Comparison of ENCODE assay signal across 9 cellular contexts in genomic region chr6:16278048-16278724, GRCh38. TPM values are rescaled to one million over a fixed set of nuclear protein-coding genes. Genes with fewer than 3 reads are reported as not detected.
A peak's percentile ranks its signal among the peaks of the same experiment; 100 is the strongest.
DNase-seq lines count a peak whose midpoint lies in the region; ATAC-seq and TF ChIP-seq lines count a peak whose summit lies in the region.
"Had no signal": no experiment of that assay in that cellular context is flagged by ENCODE, and none has a peak within 500 bp of the region (broad histone marks: within the 10 kb centered on the region; RNA-seq: fewer than 3 reads in every experiment).

No MANE protein-coding gene starts in this region.

- H3K4me1 Mint-ChIP-seq in activated CD8-positive, alpha-beta T cell treated with anti-CD3 and anti-CD28 coated beads, Interleukin-2, amount 10 ng/mL, durations not matched to agents 7 days and 5 days (ENCODE audit: low read depth): peaks cover 8% of the 10 kb centered on the region
- peaks cover 8% of the 10 kb centered on the region for H3K4me1 Mint-ChIP-seq in activated CD8-positive, alpha-beta T cell treated with anti-CD3 and anti-CD28 coated beads for 36 hours (ENCODE audit: low read depth)
- peaks cover 21% of the 10 kb centered on the region for H3K4me1 Mint-ChIP-seq in type B pancreatic cell (ENCODE audit: unreplicated experiment)

- intact Hi-C loops in activated CD8-positive, alpha-beta T cell treated with anti-CD3 and anti-CD28 coated beads for 36 hours (cut with micrococcal nuclease): no loop called here

- in situ Hi-C loops in astrocyte of the spinal cord (cut with HindIII; ENCODE audit: low sequenced_read_pairs): no loop called here

- peak; percentile 19 for ATAC-seq in activated CD8-positive, alpha-beta T cell treated with anti-CD3 and anti-CD28 coated beads, Interleukin-2, amount 10 ng/mL, durations not matched to agents 7 days and 5 days
- ATAC-seq in activated CD8-positive, alpha-beta T cell treated with anti-CD3 and anti-CD28 coated beads for 36 hours: no peak

- no peaks in the 10 kb centered on the region for H3K9me3 Mint-ChIP-seq in activated CD8-positive, alpha-beta T cell treated with anti-CD3 and anti-CD28 coated beads, Interleukin-2, amount 10 ng/mL, durations not matched to agents 7 days and 5 days (ENCODE audit: insufficient read depth)
- no peaks in the 10 kb centered on the region for H3K9me3 Mint-ChIP-seq in activated CD8-positive, alpha-beta T cell treated with anti-CD3 and anti-CD28 coated beads for 36 hours
- H3K9me3 Mint-ChIP-seq in type B pancreatic cell: no peaks in the 10 kb centered on the region

- H3K27me3 ChIP-seq in layer of hippocampus (ENCODE audit: control insufficient read depth, insufficient read depth, low read length): no peaks in the 10 kb centered on the region
- H3K27me3 ChIP-seq: brain microvascular endothelial cell had no signal

- H3K4me3 Mint-ChIP-seq in activated CD8-positive, alpha-beta T cell treated with anti-CD3 and anti-CD28 coated beads, Interleukin-2, amount 10 ng/mL, durations not matched to agents 7 days and 5 days: no peak overlapping the region
- H3K4me3 Mint-ChIP-seq in activated CD8-positive, alpha-beta T cell treated with anti-CD3 and anti-CD28 coated beads for 36 hours: no peak overlapping the region
- H3K4me3 Mint-ChIP-seq in type B pancreatic cell: no peak overlapping the region

- no peak for TF ChIP-seq CTCF in activated CD8-positive, alpha-beta T cell treated with anti-CD3 and anti-CD28 coated beads for 36 hours (IDR thresholded peaks at IDR 0.05)
- TF ChIP-seq CTCF in astrocyte of the spinal cord (IDR thresholded peaks at IDR 0.05; ENCODE audit: low read depth, low read length): no peak
- no peak for TF ChIP-seq CTCF in type B pancreatic cell (conservative IDR thresholded peaks at IDR 0.05)

- POLR2A ChIA-PET in activated CD8-positive, alpha-beta T cell treated with anti-CD3 and anti-CD28 coated beads, Interleukin-2, amount 10 ng/mL, durations not matched to agents 7 days and 5 days (lab: Charles Lee): no interaction called here
- POLR2A ChIA-PET in activated CD8-positive, alpha-beta T cell treated with anti-CD3 and anti-CD28 coated beads for 36 hours (lab: Charles Lee): no interaction called here

- no peak for DNase-seq in activated CD8-positive, alpha-beta T cell treated with anti-CD3 and anti-CD28 coated beads, Interleukin-2, amount 10 ng/mL, durations not matched to agents 7 days and 5 days
- no peak for DNase-seq in activated CD8-positive, alpha-beta T cell treated with anti-CD3 and anti-CD28 coated beads for 36 hours
- DNase-seq in astrocyte of the spinal cord (ENCODE audit: low read depth, low spot score) (peak; percentile 23), type B pancreatic cell (ENCODE audit: extremely low spot score, unreplicated experiment) (no peak), NCI-H146 treated with DMSO at 0.1 percent for 48 hours (lab: John Stamatoyannopoulos, UW; ENCODE audit: unreplicated experiment) (no peak), GOT3 (lab: John Stamatoyannopoulos, UW) (no peak)
- DNase-seq in activated CD4-positive, alpha-beta T cell treated with anti-CD3 and anti-CD28 coated beads, Interleukin-2, amount 50 U/mL, for 1 hour: no peak

- no peaks in the 10 kb centered on the region for H3K36me3 Mint-ChIP-seq in activated CD8-positive, alpha-beta T cell treated with anti-CD3 and anti-CD28 coated beads, Interleukin-2, amount 10 ng/mL, durations not matched to agents 7 days and 5 days (ENCODE audit: low read depth)
- H3K36me3 Mint-ChIP-seq in activated CD8-positive, alpha-beta T cell treated with anti-CD3 and anti-CD28 coated beads for 36 hours (ENCODE audit: low read depth): no peaks in the 10 kb centered on the region
- H3K36me3 Mint-ChIP-seq in type B pancreatic cell: no peaks in the 10 kb centered on the region

- H3K27ac Mint-ChIP-seq in activated CD8-positive, alpha-beta T cell treated with anti-CD3 and anti-CD28 coated beads, Interleukin-2, amount 10 ng/mL, durations not matched to agents 7 days and 5 days: no peak overlapping the region
- H3K27ac Mint-ChIP-seq in activated CD8-positive, alpha-beta T cell treated with anti-CD3 and anti-CD28 coated beads for 36 hours: no peak overlapping the region
- H3K27ac Mint-ChIP-seq in type B pancreatic cell: peak overlapping the region; percentile 79

- H3K4me3 ChIP-seq in astrocyte of the spinal cord (ENCODE audit: low read depth, low read length): no peak overlapping the region

- CTCF ChIA-PET in activated CD8-positive, alpha-beta T cell treated with anti-CD3 and anti-CD28 coated beads, Interleukin-2, amount 10 ng/mL, durations not matched to agents 7 days and 5 days (lab: Charles Lee): interaction anchor here (1.0 kb wide), 1 partner anchor 9 kb away, joined by 4 read pairs; no protein-coding TSS in a partner anchor
- CTCF ChIA-PET in activated CD8-positive, alpha-beta T cell treated with anti-CD3 and anti-CD28 coated beads for 36 hours (lab: Charles Lee): interaction anchor here (1.0 kb wide), 1 partner anchor 8 kb away, joined by 4 read pairs; no protein-coding TSS in a partner anchor

- no peaks in the 10 kb centered on the region for H3K27me3 Mint-ChIP-seq in activated CD8-positive, alpha-beta T cell treated with anti-CD3 and anti-CD28 coated beads, Interleukin-2, amount 10 ng/mL, durations not matched to agents 7 days and 5 days (ENCODE audit: low read depth)
- H3K27me3 Mint-ChIP-seq in activated CD8-positive, alpha-beta T cell treated with anti-CD3 and anti-CD28 coated beads for 36 hours: no peaks in the 10 kb centered on the region
- H3K27me3 Mint-ChIP-seq in type B pancreatic cell: peaks cover 11% of the 10 kb centered on the region

- peak overlapping the region; percentile 23 for H3K27ac ChIP-seq in layer of hippocampus (ENCODE audit: low read depth, low read length)
- H3K27ac ChIP-seq: brain microvascular endothelial cell had no signal

RNA-seq across cellular contexts. Expression of gene GMPR, which starts 39.8 kb away (rescaled TPM):
- 10 to 100 TPM in 1 of 2 experiments, 1 to 10 TPM in 1; 8.9 to 11.0 TPM for total RNA-seq in activated CD8-positive, alpha-beta T cell treated with anti-CD3 and anti-CD28 coated beads, Interleukin-2, amount 10 ng/mL, durations not matched to agents 7 days and 5 days
- under 1 TPM; 0.31 to 0.65 TPM for total RNA-seq in activated CD8-positive, alpha-beta T cell treated with anti-CD3 and anti-CD28 coated beads for 36 hours
- total RNA-seq in type B pancreatic cell (ENCODE audit: low replicate concordance): 1.8 and 3.8 TPM in 2 replicates
